ENCODE assay signal across 17 cellular contexts in the genomic region with DNA sequence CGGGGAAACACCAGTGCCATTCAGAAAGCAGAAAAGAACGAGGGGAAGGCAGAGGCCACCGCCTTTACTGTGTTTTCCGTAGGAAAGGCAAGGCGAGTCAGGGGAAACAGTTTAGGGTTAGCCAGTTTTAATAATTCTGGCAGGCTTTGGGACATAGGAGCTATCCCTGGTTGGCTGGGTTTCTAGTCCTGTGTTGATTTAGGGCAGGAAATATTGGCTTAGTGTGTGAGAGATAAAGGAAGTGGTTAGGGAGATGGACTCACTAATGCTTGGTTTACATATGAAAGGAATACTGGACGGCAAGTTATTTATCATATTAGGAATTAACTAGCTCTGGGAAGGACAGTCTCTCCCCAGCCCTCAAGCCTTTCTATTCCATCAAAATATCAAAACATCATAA. TPM values are rescaled to one million over a fixed set of nuclear protein-coding genes. Genes with fewer than 3 reads are reported as not detected.
DNase-seq lines count a peak whose midpoint lies in the region; ATAC-seq and TF ChIP-seq lines count a peak whose summit lies in the region.
"Had no signal": no experiment of that assay in that cellular context is flagged by ENCODE, and none has a peak within 500 bp of the region (broad histone marks: within the 10 kb centered on the region; RNA-seq: fewer than 3 reads in every experiment).

No MANE protein-coding gene starts in this region.

- no peaks in the 10 kb centered on the region for H3K36me3 Mint-ChIP-seq in CD4-positive, alpha-beta T cell (ENCODE audit: low read depth)

- H3K4me3 Mint-ChIP-seq in CD4-positive, alpha-beta T cell: no peak overlapping the region
- H3K4me3 Mint-ChIP-seq: activated T-helper 17 cell treated with anti-CD3 and anti-CD28 coated beads, Interleukin-2, amount 50 U/mL, for 72 hours had no signal

- intact Hi-C loops in left cardiac atrium (cut with DNase I): no loop called here
- intact Hi-C loops in CD4-positive, alpha-beta T cell (cut with DNase I, micrococcal nuclease): no loop called here

- H3K4me1 Mint-ChIP-seq in CD4-positive, alpha-beta T cell (ENCODE audit: low read depth): no peaks in the 10 kb centered on the region
- H3K4me1 Mint-ChIP-seq: activated T-helper 17 cell treated with anti-CD3 and anti-CD28 coated beads, Interleukin-2, amount 50 U/mL, for 72 hours had no signal

- POLR2A ChIA-PET in CD4-positive, alpha-beta T cell (lab: Charles Lee): no interaction called here

- DNase-seq in M059J (ENCODE audit: low read depth): peak; percentile 41
- no peak for DNase-seq in RWPE2 (ENCODE audit: low spot score)
- no peak for DNase-seq in left cardiac atrium
- DNase-seq in thoracic aorta (ENCODE audit: low spot score): no peak
- no peak for DNase-seq in CD4-positive, alpha-beta T cell
- no peak for DNase-seq in activated T-cell treated with anti-CD3 and anti-CD28 coated beads for 4 hours
- DNase-seq: activated CD4-positive, CD25-positive, alpha-beta regulatory T cell; caudate nucleus; NCI-H524; stimulated activated CD4-positive, alpha-beta T cell treated with anti-CD3 and anti-CD28 coated beads, Interleukin-1b, Interleukin-23, amount 100 ng/mL, for 48 hours; stimulated activated naive CD4-positive, alpha-beta T cell had no signal

- H3K27me3 ChIP-seq in RWPE2 (ENCODE audit: insufficient read depth, poor library complexity, severe bottlenecking) (no peaks in the 10 kb centered on the region), thoracic aorta (replicated peaks; ENCODE audit: insufficient read depth) (no peaks in the 10 kb centered on the region)
- H3K27me3 ChIP-seq in CD4-positive, alpha-beta T cell (ENCODE audit: control insufficient read depth, insufficient read depth, low read length): no peaks in the 10 kb centered on the region
- H3K27me3 ChIP-seq: neutrophil had no signal

- ATAC-seq in RWPE2 (ENCODE audit: low read depth) (peak; percentile 38; the same call in 2 of the 3 replicates), left cardiac atrium (peak; percentile 54 to 59), thoracic aorta (ENCODE audit: insufficient number of reproducible peaks, low FRiP score, low read depth) (no peak), HG02588 (IDR thresholded peaks at IDR 0.05; ENCODE audit: unreplicated experiment) (no peak)
- no peak for ATAC-seq in CD4-positive, alpha-beta T cell (ENCODE audit: poor library complexity)
- ATAC-seq: activated T-helper 17 cell treated with anti-CD3 and anti-CD28 coated beads, Interleukin-2, amount 50 U/mL, for 72 hours had no signal

- H3K27me3 Mint-ChIP-seq in CD4-positive, alpha-beta T cell: peaks cover 19% of the 10 kb centered on the region

- no peak overlapping the region for H3K4me3 ChIP-seq in RWPE2 (ENCODE audit: severe bottlenecking)
- peak overlapping the region; percentile 8 for H3K4me3 ChIP-seq in thoracic aorta
- H3K4me3 ChIP-seq: HAP-1, SK-N-MC had no signal

- H3K4me1 ChIP-seq in RWPE2 (ENCODE audit: insufficient read depth, poor library complexity, severe bottlenecking) (peaks cover 6% of the 10 kb centered on the region), thoracic aorta (ENCODE audit: control insufficient read depth in 1 of 2, low read depth in 2 of 2) (peaks cover 33 to 90% of the 10 kb centered on the region in 2 donors)
- H3K4me1 ChIP-seq: HAP-1 had no signal

- H3K9me3 Mint-ChIP-seq in CD4-positive, alpha-beta T cell: no peaks in the 10 kb centered on the region
- H3K9me3 Mint-ChIP-seq: activated T-helper 17 cell treated with anti-CD3 and anti-CD28 coated beads, Interleukin-2, amount 50 U/mL, for 72 hours had no signal

- TF ChIP-seq CTCF in RWPE2 (IDR thresholded peaks at IDR 0.05; ENCODE audit: poor library complexity, severe bottlenecking) (no peak), thoracic aorta (IDR thresholded peaks at IDR 0.05) (no peak)
- no peak for TF ChIP-seq CTCF in CD4-positive, alpha-beta T cell (IDR thresholded peaks at IDR 0.05)

- H3K9me3 ChIP-seq in RWPE2 (ENCODE audit: severe bottlenecking) (no peaks in the 10 kb centered on the region), thoracic aorta (no peaks in the 10 kb centered on the region)
- no peaks in the 10 kb centered on the region for H3K9me3 ChIP-seq in CD4-positive, alpha-beta T cell (ENCODE audit: control insufficient read depth, low read length)
- H3K9me3 ChIP-seq: HAP-1, neutrophil had no signal

- no peak overlapping the region for H3K27ac Mint-ChIP-seq in CD4-positive, alpha-beta T cell
- H3K27ac Mint-ChIP-seq: activated T-helper 17 cell treated with anti-CD3 and anti-CD28 coated beads, Interleukin-2, amount 50 U/mL, for 72 hours had no signal

- no peak overlapping the region for H3K27ac ChIP-seq in RWPE2 (ENCODE audit: poor library complexity, severe bottlenecking)
- H3K27ac ChIP-seq in thoracic aorta: peak overlapping the region; percentile 81 to 91
- no peak overlapping the region for H3K27ac ChIP-seq in CD4-positive, alpha-beta T cell (ENCODE audit: low read depth, low read length)
- H3K27ac ChIP-seq: KMS-11, neutrophil, SK-N-MC had no signal

- H3K36me3 ChIP-seq in RWPE2 (ENCODE audit: low read depth) (no peaks in the 10 kb centered on the region), thoracic aorta (no peaks in the 10 kb centered on the region)
- H3K36me3 ChIP-seq: HAP-1, neutrophil had no signal

- CTCF ChIA-PET in CD4-positive, alpha-beta T cell (lab: Charles Lee): no interaction called here

RNA-seq across cellular contexts. Expression of a gene that starts 53.1 kb away (rescaled TPM):
- 0.52 and 0.69 TPM in 2 replicates for total RNA-seq in M059J (2014; rRNA removed; shearing (Covaris generic))
- total RNA-seq in left cardiac atrium (10 to 100 TPM; 67.6 to 94.4 TPM), thoracic aorta (100 to 1,000 TPM; 264 to 313 TPM)
- under 1 TPM; 0.22 to 0.41 TPM for total RNA-seq in CD4-positive, alpha-beta T cell

Comparison
In these comparisons a context has a peak if more than half of its experiments do, and no peak if none do; other contexts are left out.
1. ATAC-seq: peak in RWPE2 (single experiment) and left cardiac atrium (2 of 2); none in thoracic aorta (single experiment), CD4-positive, alpha-beta T cell (single experiment) and HG02588 (single experiment).
2. H3K27ac ChIP-seq: peak in thoracic aorta (2 of 2); none in RWPE2 (single experiment) and CD4-positive, alpha-beta T cell (single experiment).
3. RNA of a gene that starts 53.1 kb away (total RNA-seq): 264 to 313 TPM in thoracic aorta and 67.6 to 94.4 TPM in left cardiac atrium; 0.52 to 0.69 TPM in M059J and 0.22 to 0.41 TPM in CD4-positive, alpha-beta T cell; every median in the first group is over 10 times any median in the second.